Comparison of ENCODE assay signal across 9 cellular contexts in the genomic region with DNA sequence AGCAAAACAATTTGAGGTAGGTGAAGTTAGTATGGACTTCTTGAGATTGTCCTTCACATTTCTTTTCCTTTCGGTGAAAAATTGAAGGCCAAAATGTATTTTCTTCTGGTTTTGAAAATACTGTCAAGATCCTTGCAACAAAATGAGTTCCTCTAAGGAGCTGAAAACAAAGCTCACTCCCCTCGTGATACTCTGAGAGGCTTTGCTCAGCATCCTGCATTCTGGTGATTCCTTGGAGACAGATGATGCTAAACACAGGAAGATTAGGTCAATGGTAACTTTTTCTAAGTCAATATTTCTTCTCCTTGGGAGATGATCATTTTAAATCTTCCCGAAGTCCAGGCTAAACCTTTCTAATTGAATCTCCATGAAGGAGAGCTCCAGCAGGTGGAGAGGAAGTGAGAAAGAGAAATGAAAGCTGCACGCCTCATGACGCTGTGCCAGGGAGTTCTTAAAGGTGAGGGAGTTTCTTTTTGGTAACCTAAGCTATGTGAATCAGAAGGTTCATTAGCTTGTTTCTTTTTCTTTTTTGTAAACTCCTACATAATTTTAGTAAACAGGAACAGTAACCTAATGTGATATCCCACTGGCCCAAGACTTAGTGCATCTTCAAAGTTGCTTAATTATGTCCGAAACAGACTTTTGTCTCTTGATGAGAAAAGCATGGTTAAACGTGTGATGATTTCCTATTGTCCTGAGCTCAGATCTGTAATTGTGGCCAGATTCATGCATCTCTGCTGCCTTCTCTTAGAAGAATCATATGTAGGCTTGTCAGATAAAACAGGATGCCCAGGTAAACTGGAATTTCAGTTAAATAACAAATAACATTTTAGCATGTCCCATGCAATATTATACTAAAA. TPM values are rescaled to one million over a fixed set of nuclear protein-coding genes. Genes with fewer than 3 reads are reported as not detected.
A peak's percentile ranks its signal among the peaks of the same experiment; 100 is the strongest.
DNase-seq lines count a peak whose midpoint lies in the region; ATAC-seq and TF ChIP-seq lines count a peak whose summit lies in the region.
"Had no signal": no experiment of that assay in that cellular context is flagged by ENCODE, and none has a peak within 500 bp of the region (broad histone marks: within the 10 kb centered on the region; RNA-seq: fewer than 3 reads in every experiment).

No MANE protein-coding gene starts in this region.

- H3K27me3 ChIP-seq in uterus (no peaks in the 10 kb centered on the region), A673 (replicated peaks; ENCODE audit: insufficient read depth, low read depth, low read length, poor library complexity) (peaks cover 34% of the 10 kb centered on the region)

- no TSS peak for BruUV-seq in A673 (replicated peaks; lab: Mats Ljungman, UMichigan)

- H3K9me3 ChIP-seq in uterus (no peaks in the 10 kb centered on the region), A673 (ENCODE audit: low read depth, low read length, poor library complexity, severe bottlenecking) (no peaks in the 10 kb centered on the region)

- H3K36me3 ChIP-seq in uterus (no peaks in the 10 kb centered on the region), A673 (ENCODE audit: insufficient read depth, low read length, poor library complexity, severe bottlenecking) (no peaks in the 10 kb centered on the region)

- H3K27ac ChIP-seq in uterus (peak overlapping the region; percentile 38 to 99), A673 (ENCODE audit: low read depth, low read length, poor library complexity, severe bottlenecking) (no peak overlapping the region)

- CTCF ChIA-PET in A673 (lab: Charles Lee) = no interaction called here

- intact Hi-C loops in uterus (cut with DNase I; ENCODE audit: low total_unique reads) = no loop called here
- intact Hi-C loops in A673 (cut with micrococcal nuclease; ENCODE audit: unreplicated experiment) = no loop called here

- peak; percentile 91 for ATAC-seq in GM19043 (IDR thresholded peaks at IDR 0.05; ENCODE audit: low read depth, unreplicated experiment)
- peak; percentile 94 for ATAC-seq in HG02588 (IDR thresholded peaks at IDR 0.05; ENCODE audit: unreplicated experiment)
- ATAC-seq in HG03432 (IDR thresholded peaks at IDR 0.05; ENCODE audit: unreplicated experiment) = peak; percentile 99

- TF ChIP-seq POLR2A in uterus (IDR thresholded peaks at IDR 0.05) = no peak

- POLR2A ChIA-PET in A673 (lab: Charles Lee; ENCODE audit: low non-redundant PET) = no interaction called here

- H3K4me1 ChIP-seq in uterus (peaks cover 0 to 11% of the 10 kb centered on the region in 2 donors), A673 (ENCODE audit: insufficient read depth, low read length, poor library complexity, severe bottlenecking) (no peaks in the 10 kb centered on the region)

- no peak overlapping the region for H3K4me3 ChIP-seq in uterus
- H3K4me3 ChIP-seq in A673 (ENCODE audit: low read depth, low read length, poor library complexity, severe bottlenecking) = no peak overlapping the region

- DNase-seq in uterus = no peak
- DNase-seq in NCI-H1092 (lab: John Stamatoyannopoulos, UW) = no peak
- no peak for DNase-seq in A673 (ENCODE audit: low spot score)
- DNase-seq in stimulated activated naive CD4-positive, alpha-beta T cell treated with Interleukin-2 at 50 U/mL for 16 hours (lab: John Stamatoyannopoulos, UW) = no peak
- DNase-seq: NCI-H526 had no signal

- no peak for TF ChIP-seq CTCF in uterus (IDR thresholded peaks at IDR 0.05)
- no peak for TF ChIP-seq CTCF in A673 (conservative IDR thresholded peaks at IDR 0.05; ENCODE audit: low read depth, low read length)

RNA-seq across cellular contexts. Expression of a gene that starts 15.0 kb away (rescaled TPM):
- total RNA-seq in uterus (100 to 1,000 TPM in 3 of 4 donors, 10 to 100 TPM in 1; 29.1 to 225 (median 141) TPM), A673 (2021) (0.09 TPM in 1 of 2 replicates, not detected in the other)
- total RNA-seq: epithelial cell of proximal tubule had no signal

Comparison
In these comparisons a context has a peak if more than half of its experiments do, and no peak if none do; other contexts are left out.
1. RNA of a gene that starts 15.0 kb away (total RNA-seq): 29.1 to 225 TPM in uterus; 0.09 TPM in A673; every median in the first group is over 10 times any median in the second.
2. Peak in every context shown above with its lines, with median percentiles within 50 percentile points of each other: ATAC-seq.